In genomic region chr9:16191691-16192402, GRCh38 we compare ENCODE assay signal across 9 cellular contexts.
DNase-seq lines count a peak whose midpoint lies in the region; ATAC-seq and TF ChIP-seq lines count a peak whose summit lies in the region.
"Had no signal": no experiment of that assay in that cellular context is flagged by ENCODE, and none has a peak within 500 bp of the region (broad histone marks: within the 10 kb centered on the region; RNA-seq: fewer than 3 reads in every experiment).

No MANE protein-coding gene starts in this region.

- WGBS in tibial nerve, 2 donors = 2 to 4% methylated on average over 7 to 14 of the region's 14 CpGs

- H3K4me1 ChIP-seq in naive thymus-derived CD4-positive, alpha-beta T cell (ENCODE audit: control insufficient read depth in 2 of 2, insufficient read depth in 2 of 2, low read length in 2 of 2) = no peaks in the 10 kb centered on the region
- H3K4me1 ChIP-seq in tibial nerve = peaks cover 0 to 18% (median 0%) of the 10 kb centered on the region in 4 donors

- peak in 1 of 2 donors; percentile 54 for TF ChIP-seq EP300 in tibial nerve (IDR thresholded peaks at IDR 0.05)

- peaks cover 0 to 6% (median 0%) of the 10 kb centered on the region in 3 experiments for H3K9me3 ChIP-seq in naive thymus-derived CD4-positive, alpha-beta T cell (ENCODE audit: control insufficient read depth in 2 of 3, low read length in 3 of 3)
- peaks cover 0 to 10% (median 1%) of the 10 kb centered on the region in 4 donors for H3K9me3 ChIP-seq in tibial nerve

- CTCF ChIA-PET in naive thymus-derived CD4-positive, alpha-beta T cell (lab: Charles Lee) = no interaction called here

- no peaks in the 10 kb centered on the region for H3K36me3 ChIP-seq in naive thymus-derived CD4-positive, alpha-beta T cell (ENCODE audit: control insufficient read depth in 2 of 3, insufficient read depth in 3 of 3, low read length in 3 of 3)
- no peaks in the 10 kb centered on the region for H3K36me3 ChIP-seq in tibial nerve

- TF ChIP-seq POLR2A in tibial nerve (IDR thresholded peaks at IDR 0.05) = no peak

- H3K27me3 Mint-ChIP-seq in naive thymus-derived CD4-positive, alpha-beta T cell = peaks cover 0 to 25% (median 6%) of the 10 kb centered on the region in 5 donors

- intact Hi-C loops in naive thymus-derived CD4-positive, alpha-beta T cell (cut with micrococcal nuclease) = loop anchor here (2.0 to 10.0 kb wide), 2 partner anchors 21 to 1273 kb away; no protein-coding TSS in a partner anchor

- POLR2A ChIA-PET in naive thymus-derived CD4-positive, alpha-beta T cell (lab: Charles Lee) = no interaction called here

- H3K36me3 Mint-ChIP-seq in naive thymus-derived CD4-positive, alpha-beta T cell = peaks cover 0 to 4% (median 0%) of the 10 kb centered on the region in 5 donors
- H3K36me3 Mint-ChIP-seq: activated naive CD4-positive, alpha-beta T cell treated with anti-CD3 and anti-CD28 coated beads, Interleukin-2, amount 50 U/mL, for 24 hours had no signal

- peak overlapping the region in 1 of 10 donors; percentile 37 for H3K4me3 Mint-ChIP-seq in naive thymus-derived CD4-positive, alpha-beta T cell
- H3K4me3 Mint-ChIP-seq: activated naive CD4-positive, alpha-beta T cell treated with anti-CD3 and anti-CD28 coated beads, Interleukin-2, amount 50 U/mL, for 24 hours had no signal

- no peak overlapping the region for H3K27ac Mint-ChIP-seq in naive thymus-derived CD4-positive, alpha-beta T cell
- H3K27ac Mint-ChIP-seq: activated naive CD4-positive, alpha-beta T cell treated with anti-CD3 and anti-CD28 coated beads, Interleukin-2, amount 50 U/mL, for 24 hours had no signal

- H3K27me3 ChIP-seq in naive thymus-derived CD4-positive, alpha-beta T cell (ENCODE audit: control insufficient read depth in 2 of 2, insufficient read depth in 2 of 2, low read length in 2 of 2) = no peaks in the 10 kb centered on the region
- no peaks in the 10 kb centered on the region for H3K27me3 ChIP-seq in tibial nerve

- TF ChIP-seq CTCF in LNCaP clone FGC (IDR thresholded peaks at IDR 0.05; ENCODE audit: control insufficient read depth, extremely low read depth, insufficient read depth) (peak; percentile 93), tibial nerve (IDR thresholded peaks at IDR 0.05) (peak; percentile 61 to 86 (median 79))

- H3K4me1 Mint-ChIP-seq in naive thymus-derived CD4-positive, alpha-beta T cell = peaks cover 0 to 2% (median 0%) of the 10 kb centered on the region in 7 donors
- H3K4me1 Mint-ChIP-seq: activated naive CD4-positive, alpha-beta T cell treated with anti-CD3 and anti-CD28 coated beads, Interleukin-2, amount 50 U/mL, for 24 hours had no signal

- DNase-seq in DMS 273 treated with DMSO at 0.1 percent for 48 hours (lab: John Stamatoyannopoulos, UW) (peak; percentile 12), LNCaP clone FGC (ENCODE audit: low read depth) (no peak), T1000 (lab: John Stamatoyannopoulos, UW) (peak; percentile 64), tibial nerve (ENCODE audit: low spot score in 2 of 2) (peak; percentile 76 to 79)
- DNase-seq in naive thymus-derived CD4-positive, alpha-beta T cell = peak in 1 of 9 donors; percentile 30
- no peak for DNase-seq in stimulated activated naive CD4-positive, alpha-beta T cell treated with Interleukin-2 at 50 U/mL for 16 hours (lab: John Stamatoyannopoulos, UW)

- H3K4me3 ChIP-seq in LNCaP clone FGC (ENCODE audit: low read depth, low read length) (no peak overlapping the region), tibial nerve (no peak overlapping the region)
- H3K4me3 ChIP-seq in naive thymus-derived CD4-positive, alpha-beta T cell (ENCODE audit: low read length) = no peak overlapping the region

- no peak overlapping the region for H3K27ac ChIP-seq in naive thymus-derived CD4-positive, alpha-beta T cell (ENCODE audit: low read depth, low read length)
- peak overlapping the region in 1 of 4 donors; percentile 22 for H3K27ac ChIP-seq in tibial nerve

- H3K9me3 Mint-ChIP-seq in naive thymus-derived CD4-positive, alpha-beta T cell = peaks cover 0 to 14% (median 7%) of the 10 kb centered on the region in 11 donors
- H3K9me3 Mint-ChIP-seq: activated naive CD4-positive, alpha-beta T cell treated with anti-CD3 and anti-CD28 coated beads, Interleukin-2, amount 50 U/mL, for 24 hours had no signal

- ATAC-seq in GM19397 (IDR thresholded peaks at IDR 0.05; ENCODE audit: unreplicated experiment) = peak; percentile 76
- peak; percentile 85 for ATAC-seq in esophagus mucosa
- ATAC-seq in naive thymus-derived CD4-positive, alpha-beta T cell = peak; percentile 80

Comparison
In these comparisons a context has a peak if more than half of its experiments do, and no peak if none do; other contexts are left out.
1. DNase-seq: peak in DMS 273 treated with DMSO at 0.1 percent for 48 hours (single experiment), T1000 (single experiment) and tibial nerve (2 of 2); none in LNCaP clone FGC (single experiment) and stimulated activated naive CD4-positive, alpha-beta T cell treated with Interleukin-2 at 50 U/mL for 16 hours (single experiment).
2. Peak in every context shown above with its lines, with median percentiles within 50 percentile points of each other: ATAC-seq.